28 cellular contexts compared by ENCODE assay signal in the genomic region with DNA sequence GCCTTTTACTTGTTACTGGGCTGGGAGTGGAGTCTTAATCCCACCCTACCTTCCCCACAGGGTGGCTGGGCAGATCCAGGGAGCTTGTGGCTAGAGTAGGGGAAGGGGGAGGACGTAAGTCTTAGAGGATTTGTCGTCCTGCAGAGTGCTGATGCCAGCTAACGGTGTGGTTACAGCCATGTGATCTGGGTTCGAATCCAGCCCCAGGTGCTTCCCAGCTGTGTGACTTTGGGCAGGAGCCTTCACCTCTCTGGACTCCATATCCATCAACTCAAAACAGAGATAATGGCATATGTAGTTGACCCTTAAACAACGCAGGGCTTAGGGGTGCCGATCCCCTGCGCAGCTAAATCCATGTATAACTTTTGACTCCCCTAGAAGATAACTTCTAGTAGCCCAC.
"Had no signal": no experiment of that assay in that cellular context is flagged by ENCODE, and none has a peak within 500 bp of the region (broad histone marks: within the 10 kb centered on the region; RNA-seq: fewer than 3 reads in every experiment).

No MANE protein-coding gene starts in this region.

- H3K36me3 Mint-ChIP-seq: activated naive CD4-positive, alpha-beta T cell treated with anti-CD3 and anti-CD28 coated beads, Interleukin-2, amount 50 U/mL, for 24 hours had no signal

- H3K4me3 ChIP-seq: adrenal gland, cardiac muscle cell, SJCRH30, SK-N-MC had no signal

- ATAC-seq: activated CD8-positive, alpha-beta T cell treated with anti-CD3 and anti-CD28 coated beads for 36 hours; activated T-cell treated with anti-CD3 and anti-CD28 coated beads, Interleukin-2, amount 50 U/mL, for 72 hours; activated T-helper 17 cell treated with anti-CD3 and anti-CD28 coated beads, Interleukin-2, amount 50 U/mL, for 72 hours; Panc1 had no signal

- H3K36me3 ChIP-seq: adrenal gland, brain microvascular endothelial cell, cardiac muscle cell, SJCRH30, WERI-Rb-1 had no signal

- H3K4me1 Mint-ChIP-seq: activated CD4-positive, alpha-beta T cell treated with anti-CD3 and anti-CD28 coated beads, Interleukin-2, amount 10 ng/mL, durations not matched to agents 24 days and 14 days; activated naive CD4-positive, alpha-beta T cell treated with anti-CD3 and anti-CD28 coated beads, Interleukin-2, amount 50 U/mL, for 24 hours; activated T-helper 17 cell treated with anti-CD3 and anti-CD28 coated beads, Interleukin-2, amount 50 U/mL, for 72 hours; central memory CD8-positive, alpha-beta T cell had no signal

- H3K4me1 ChIP-seq: SJCRH30 had no signal

- H3K27me3 Mint-ChIP-seq: activated CD4-positive, alpha-beta T cell treated with anti-CD3 and anti-CD28 coated beads, Interleukin-2, amount 10 ng/mL, durations not matched to agents 24 days and 14 days; activated CD8-positive, alpha-beta T cell treated with anti-CD3 and anti-CD28 coated beads for 36 hours; activated naive CD4-positive, alpha-beta T cell treated with anti-CD3 and anti-CD28 coated beads, Interleukin-2, amount 50 U/mL, for 24 hours; activated T-helper 17 cell treated with anti-CD3 and anti-CD28 coated beads, Interleukin-2, amount 50 U/mL, for 72 hours; central memory CD8-positive, alpha-beta T cell had no signal

- H3K27ac ChIP-seq: brain microvascular endothelial cell, cardiac muscle cell, SJCRH30, SK-N-MC, WERI-Rb-1 had no signal

- DNase-seq: activated CD4-positive, alpha-beta T cell treated with anti-CD3 and anti-CD28 coated beads, Interleukin-2, amount 10 ng/mL, durations not matched to agents 24 days and 14 days; activated CD4-positive, alpha-beta T cell treated with anti-CD3 and anti-CD28 coated beads, Interleukin-2, amount 50 U/mL, for 4 hours; activated CD8-positive, alpha-beta T cell treated with anti-CD3 and anti-CD28 coated beads for 36 hours; activated effector memory CD4-positive, alpha-beta T cell treated with anti-CD3 and anti-CD28 coated beads, Interleukin-2, amount 50 U/mL, for 16 hours; activated naive CD4-positive, alpha-beta T cell; activated T-cell treated with anti-CD3 and anti-CD28 coated beads, Interleukin-2, amount 50 U/mL, for 1 hour; activated T-cell treated with anti-CD3 and anti-CD28 coated beads, Interleukin-2, amount 50 U/mL, for 72 hours; adrenal gland; anterior cingulate cortex; brain microvascular endothelial cell; NCI-H1105; NCI-H1417 treated with DMSO at 0.1 percent for 48 hours; NCI-H187 treated with DMSO at 0.1 percent for 48 hours; NCI-H2081; NCI-H2171 treated with DMSO at 0.1 percent for 48 hours; NCI-H2227 treated with DMSO at 0.1 percent for 48 hours; NCI-H446; NCI-H510A treated with DMSO at 0.1 percent for 48 hours; SHP77; SJCRH30; T1000; WERI-Rb-1 had no signal

- H3K9me3 ChIP-seq: adrenal gland, SJCRH30 had no signal

- H3K27ac Mint-ChIP-seq: activated CD4-positive, alpha-beta T cell treated with anti-CD3 and anti-CD28 coated beads, Interleukin-2, amount 10 ng/mL, durations not matched to agents 24 days and 14 days; activated CD8-positive, alpha-beta T cell treated with anti-CD3 and anti-CD28 coated beads for 36 hours; activated naive CD4-positive, alpha-beta T cell treated with anti-CD3 and anti-CD28 coated beads, Interleukin-2, amount 50 U/mL, for 24 hours; activated T-helper 17 cell treated with anti-CD3 and anti-CD28 coated beads, Interleukin-2, amount 50 U/mL, for 72 hours had no signal

- H3K4me3 Mint-ChIP-seq: activated CD4-positive, alpha-beta T cell treated with anti-CD3 and anti-CD28 coated beads, Interleukin-2, amount 10 ng/mL, durations not matched to agents 24 days and 14 days; activated CD8-positive, alpha-beta T cell treated with anti-CD3 and anti-CD28 coated beads for 36 hours; activated naive CD4-positive, alpha-beta T cell treated with anti-CD3 and anti-CD28 coated beads, Interleukin-2, amount 50 U/mL, for 24 hours; activated T-cell treated with anti-CD3 and anti-CD28 coated beads, Interleukin-2, amount 50 U/mL, for 72 hours; activated T-helper 17 cell treated with anti-CD3 and anti-CD28 coated beads, Interleukin-2, amount 50 U/mL, for 72 hours; central memory CD8-positive, alpha-beta T cell had no signal

- H3K9me3 Mint-ChIP-seq: activated CD4-positive, alpha-beta T cell treated with anti-CD3 and anti-CD28 coated beads, Interleukin-2, amount 10 ng/mL, durations not matched to agents 24 days and 14 days; activated CD8-positive, alpha-beta T cell treated with anti-CD3 and anti-CD28 coated beads for 36 hours; activated naive CD4-positive, alpha-beta T cell treated with anti-CD3 and anti-CD28 coated beads, Interleukin-2, amount 50 U/mL, for 24 hours; activated T-cell treated with anti-CD3 and anti-CD28 coated beads, Interleukin-2, amount 50 U/mL, for 72 hours; activated T-helper 17 cell treated with anti-CD3 and anti-CD28 coated beads, Interleukin-2, amount 50 U/mL, for 72 hours; central memory CD8-positive, alpha-beta T cell had no signal

- H3K27me3 ChIP-seq: adrenal gland, brain microvascular endothelial cell, cardiac muscle cell, SJCRH30 had no signal
